In genomic region chr9:133992780-133993634, GRCh38 we compare ENCODE assay signal across 8 cellular contexts. TPM values are rescaled to one million over a fixed set of nuclear protein-coding genes. Genes with fewer than 3 reads are reported as not detected.
A peak's percentile ranks its signal among the peaks of the same experiment; 100 is the strongest.
DNase-seq lines count a peak whose midpoint lies in the region; ATAC-seq and TF ChIP-seq lines count a peak whose summit lies in the region.

No MANE protein-coding gene starts in this region.

- TF ChIP-seq CTCF in dorsolateral prefrontal cortex (IDR thresholded peaks at IDR 0.05 in 54 of 56, conservative IDR thresholded peaks at IDR 0.05 in 2 of 56; ENCODE audit: low read depth in 1 of 56, partially characterized antibody in 56 of 56) = peak in 49 of 56 donors; percentile 20 to 68 (median 44)
- peak; percentile 12 for TF ChIP-seq CTCF in lung (IDR thresholded peaks at IDR 0.05; ENCODE audit: control extremely low read depth, extremely low read depth)

- H3K4me1 ChIP-seq in lung (ENCODE audit: control insufficient read depth in 2 of 2, insufficient read depth in 2 of 2, low read length in 2 of 2) = peaks cover 0 to 15% of the 10 kb centered on the region in 2 donors

- peak; percentile 91 for DNase-seq in AG08396 (ENCODE audit: low spot score)
- DNase-seq in NCI-H526 (lab: John Stamatoyannopoulos, UW) = peak; percentile 43 to 81
- DNase-seq in activated CD4-positive, alpha-beta T cell treated with anti-CD3 and anti-CD28 coated beads, Interleukin-2, amount 50 U/mL, for 24 hours (ENCODE audit: low read depth in 1 of 2, low spot score in 1 of 2) = peak; percentile 49 to 54
- DNase-seq in dorsolateral prefrontal cortex = peak in 4 of 10 donors; percentile 45 to 62 (median 48)
- peak; percentile 84 for DNase-seq in lung (ENCODE audit: low spot score)
- DNase-seq in stimulated activated CD8-positive, alpha-beta memory T cell treated with anti-CD3 and anti-CD28 coated beads, Interleukin-12 subunit alpha, Interleukin-12 subunit beta, amount 100 ng/mL, for 1 hour (ENCODE audit: low read depth) = peak; percentile 50

- 1% methylated on average over 61 to 74 of the region's 74 CpGs for WGBS in lung, 2 donors

- H3K27ac ChIP-seq in dorsolateral prefrontal cortex (peak overlapping the region in 45 of 59 donors; percentile 10 to 83 (median 57)), lung (ENCODE audit: low read depth in 1 of 2, low read length in 1 of 2) (peak overlapping the region; percentile 47 to 94)

- H3K4me3 ChIP-seq in dorsolateral prefrontal cortex (peak overlapping the region; percentile 42 to 73 (median 64)), lung (peak overlapping the region; percentile 68)

- H3K36me3 ChIP-seq in lung (ENCODE audit: control insufficient read depth in 2 of 2, insufficient read depth in 2 of 2, low read length in 2 of 2) = no peaks in the 10 kb centered on the region

- ATAC-seq in GM19025 (IDR thresholded peaks at IDR 0.05; ENCODE audit: low read depth, unreplicated experiment) (peak; percentile 60), HG03354 (IDR thresholded peaks at IDR 0.05; ENCODE audit: poor library complexity, severe bottlenecking, unreplicated experiment) (peak; percentile 57), lung (ENCODE audit: insufficient read depth, low FRiP score) (peak; percentile 81)

- H3K27me3 ChIP-seq in dorsolateral prefrontal cortex (peaks cover 0 to 24% (median 0%) of the 10 kb centered on the region in 45 donors), lung (ENCODE audit: control insufficient read depth, insufficient read depth) (no peaks in the 10 kb centered on the region)

- intact Hi-C loops in dorsolateral prefrontal cortex (cut with DNase I) = loop anchor here in 1 of 2 donors (5.0 to 10.0 kb wide), 3 partner anchors 76 to 458 kb away; partner anchors contain the start of gene ADAMTSL2

- no peaks in the 10 kb centered on the region for H3K9me3 ChIP-seq in lung (ENCODE audit: control insufficient read depth in 2 of 2, insufficient read depth in 1 of 2, low read length in 1 of 2)

RNA-seq across cellular contexts. Expression of gene VAV2, which starts 0.9 kb away (rescaled TPM):
- 10 to 100 TPM in 119 of 120 experiments, 1 to 10 TPM in 1; 8.9 to 27.9 (median 16.7) TPM for total RNA-seq in dorsolateral prefrontal cortex
- 10 to 100 TPM; 19.3 to 28.2 TPM for total RNA-seq in lung
- polyA plus RNA-seq in lung = 10 to 100 TPM; 13.0 to 13.2 TPM

RNA-seq across cellular contexts. Expression of gene BRD3OS, which starts 32.3 kb away (rescaled TPM):
- total RNA-seq in dorsolateral prefrontal cortex = 10 to 100 TPM; 22.2 to 73.3 (median 53.2) TPM
- total RNA-seq in lung = 10 to 100 TPM; 20.7 TPM
- polyA plus RNA-seq in lung = 1 to 10 TPM; 7.1 to 9.1 TPM
